Comparison of ENCODE assay signal across 9 cellular contexts in genomic region chr1:114153051-114153620, GRCh38. TPM values are rescaled to one million over a fixed set of nuclear protein-coding genes. Genes with fewer than 3 reads are reported as not detected.
DNase-seq lines count a peak whose midpoint lies in the region; ATAC-seq and TF ChIP-seq lines count a peak whose summit lies in the region.
"Had no signal": no experiment of that assay in that cellular context is flagged by ENCODE, and none has a peak within 500 bp of the region (broad histone marks: within the 10 kb centered on the region; RNA-seq: fewer than 3 reads in every experiment).

No MANE protein-coding gene starts in this region.

- TF ChIP-seq CTCF in spleen (IDR thresholded peaks at IDR 0.05 in 8 of 11, conservative IDR thresholded peaks at IDR 0.05 in 3 of 11): no peak

- no peak overlapping the region for H3K27ac Mint-ChIP-seq in activated T-cell treated with anti-CD3 and anti-CD28 coated beads, Interleukin-2, amount 50 U/mL, for 72 hours
- no peak overlapping the region for H3K27ac Mint-ChIP-seq in stimulated activated naive B cell treated with anti-CD40 and anti-IgM and Interleukin-4, amounts not matched to agents 10 μg/mL and 1 μg/mL and 100 μg/mL, for 72 hours

- H3K9me3 ChIP-seq in iPS-18c (ENCODE audit: control insufficient read depth, insufficient read depth, low read length) (peaks cover 2% of the 10 kb centered on the region), spleen (no peaks in the 10 kb centered on the region)

- no peaks in the 10 kb centered on the region for H3K36me3 Mint-ChIP-seq in activated T-cell treated with anti-CD3 and anti-CD28 coated beads, Interleukin-2, amount 50 U/mL, for 72 hours (ENCODE audit: insufficient read depth in 2 of 2)
- H3K36me3 Mint-ChIP-seq in stimulated activated naive B cell treated with anti-CD40 and anti-IgM and Interleukin-4, amounts not matched to agents 10 μg/mL and 1 μg/mL and 100 μg/mL, for 72 hours: no peaks in the 10 kb centered on the region

- H3K4me1 Mint-ChIP-seq in activated T-cell treated with anti-CD3 and anti-CD28 coated beads, Interleukin-2, amount 50 U/mL, for 72 hours (ENCODE audit: low read depth): peaks cover 14% of the 10 kb centered on the region
- peaks cover 5 to 15% of the 10 kb centered on the region in 2 donors for H3K4me1 Mint-ChIP-seq in stimulated activated naive B cell treated with anti-CD40 and anti-IgM and Interleukin-4, amounts not matched to agents 10 μg/mL and 1 μg/mL and 100 μg/mL, for 72 hours

- no peak for TF ChIP-seq POLR2A in spleen (IDR thresholded peaks at IDR 0.05)

- no peaks in the 10 kb centered on the region for H3K36me3 ChIP-seq in spleen

- H3K4me3 ChIP-seq in iPS-18c (ENCODE audit: insufficient read depth, low read depth, low read length) (peak overlapping the region; percentile 93), spleen (peak overlapping the region; percentile 6 to 66 (median 32))

- peak in 2 of 3 experiments; percentile 24 to 30 for DNase-seq in NCI-H1417 (lab: John Stamatoyannopoulos, UW)
- DNase-seq in NCI-H1417 treated with DMSO at 0.1 percent for 48 hours (lab: John Stamatoyannopoulos, UW): no peak
- DNase-seq in activated T-cell treated with anti-CD3 and anti-CD28 coated beads, Interleukin-2, amount 50 U/mL, for 72 hours: peak in 1 of 2 donors; percentile 3
- DNase-seq in spleen: no peak
- DNase-seq in stimulated activated naive B cell treated with anti-CD40 and anti-IgM and Interleukin-4, amounts not matched to agents 10 μg/mL and 1 μg/mL and 100 μg/mL, for 72 hours: no peak
- no peak for DNase-seq in activated gamma-delta T cell treated with Interleukin-2 at 50 U/mL for 16 hours
- DNase-seq: erythroblast had no signal

- WGBS in spleen, 5 donors: 1 to 10% (median 2%) methylated on average over 4 to 42 of the region's 42 CpGs

- H3K27me3 Mint-ChIP-seq in activated T-cell treated with anti-CD3 and anti-CD28 coated beads, Interleukin-2, amount 50 U/mL, for 72 hours (ENCODE audit: low read depth): peaks cover 83% of the 10 kb centered on the region
- H3K27me3 Mint-ChIP-seq in stimulated activated naive B cell treated with anti-CD40 and anti-IgM and Interleukin-4, amounts not matched to agents 10 μg/mL and 1 μg/mL and 100 μg/mL, for 72 hours: peaks cover 64 to 83% of the 10 kb centered on the region in 2 donors

- H3K27ac ChIP-seq in spleen: no peak overlapping the region

- no peak for ATAC-seq in activated T-cell treated with anti-CD3 and anti-CD28 coated beads, Interleukin-2, amount 50 U/mL, for 72 hours (replicated peaks in 1 of 2)
- ATAC-seq in stimulated activated naive B cell treated with anti-CD40 and anti-IgM and Interleukin-4, amounts not matched to agents 10 μg/mL and 1 μg/mL and 100 μg/mL, for 72 hours (replicated peaks): no peak
- ATAC-seq in GM18519 (IDR thresholded peaks at IDR 0.05; ENCODE audit: low FRiP score, unreplicated experiment): no peak

- intact Hi-C loops in spleen (cut with DNase I; ENCODE audit: low total_unique reads): no loop called here

- peak overlapping the region; percentile 45 to 72 for H3K4me3 Mint-ChIP-seq in activated T-cell treated with anti-CD3 and anti-CD28 coated beads, Interleukin-2, amount 50 U/mL, for 72 hours
- H3K4me3 Mint-ChIP-seq in stimulated activated naive B cell treated with anti-CD40 and anti-IgM and Interleukin-4, amounts not matched to agents 10 μg/mL and 1 μg/mL and 100 μg/mL, for 72 hours: peak overlapping the region in 1 of 2 donors; percentile 42

- H3K4me1 ChIP-seq in spleen: peaks cover 18 to 34% (median 28%) of the 10 kb centered on the region in 6 donors

- H3K9me3 Mint-ChIP-seq in activated T-cell treated with anti-CD3 and anti-CD28 coated beads, Interleukin-2, amount 50 U/mL, for 72 hours: no peaks in the 10 kb centered on the region
- no peaks in the 10 kb centered on the region for H3K9me3 Mint-ChIP-seq in stimulated activated naive B cell treated with anti-CD40 and anti-IgM and Interleukin-4, amounts not matched to agents 10 μg/mL and 1 μg/mL and 100 μg/mL, for 72 hours

- peaks cover 9 to 90% (median 72%) of the 10 kb centered on the region in 7 donors for H3K27me3 ChIP-seq in spleen (replicated peaks in 1 of 7)

RNA-seq across cellular contexts. Expression of gene SYT6, which starts 0.5 kb away (rescaled TPM):
- total RNA-seq in activated T-cell treated with anti-CD3 and anti-CD28 coated beads, Interleukin-2, amount 50 U/mL, for 72 hours: not detected
- total RNA-seq in spleen: under 1 TPM in 1 of 7 donors, not detected in 6; 0.14 TPM
- polyA plus RNA-seq in spleen: not detected

Comparison
In these comparisons a context has a peak if more than half of its experiments do, and no peak if none do; other contexts are left out.
1. DNase-seq: peak in NCI-H1417 (2 of 3); none in NCI-H1417 treated with DMSO at 0.1 percent for 48 hours (single experiment), spleen (single experiment), stimulated activated naive B cell treated with anti-CD40 and anti-IgM and Interleukin-4, amounts not matched to agents 10 μg/mL and 1 μg/mL and 100 μg/mL, for 72 hours (single experiment) and activated gamma-delta T cell treated with Interleukin-2 at 50 U/mL for 16 hours (single experiment).